In the genomic region with DNA sequence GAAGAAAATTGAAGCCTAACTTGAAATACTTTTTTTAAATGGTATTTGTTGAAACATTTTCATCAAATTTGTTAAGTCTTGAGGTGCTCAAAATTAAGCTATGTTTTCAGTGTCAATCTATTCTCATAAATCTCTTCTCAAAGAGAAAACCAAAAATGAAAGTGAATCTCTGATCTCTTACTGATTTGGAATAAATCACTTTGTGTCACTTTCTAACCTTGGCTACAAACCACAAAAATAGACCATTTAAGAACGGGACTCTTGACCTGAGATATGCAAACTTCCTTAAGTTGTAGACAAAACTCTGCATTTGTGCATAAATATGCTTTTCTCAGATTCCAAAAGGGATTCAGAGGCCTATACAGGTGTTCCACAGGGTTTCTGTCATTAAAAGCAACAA, we compare ENCODE assay signal across 27 cellular contexts.
A peak's percentile ranks its signal among the peaks of the same experiment; 100 is the strongest.
DNase-seq lines count a peak whose midpoint lies in the region; ATAC-seq and TF ChIP-seq lines count a peak whose summit lies in the region.
"Had no signal": no experiment of that assay in that cellular context is flagged by ENCODE, and none has a peak within 500 bp of the region (broad histone marks: within the 10 kb centered on the region; RNA-seq: fewer than 3 reads in every experiment).

No MANE protein-coding gene starts in this region.

- H3K4me3 ChIP-seq in GM06990 (replicated peaks; ENCODE audit: low read depth, low read length) = no peak overlapping the region
- H3K4me3 ChIP-seq: K562, neural progenitor cell, right atrium auricular region, smooth muscle cell, transverse colon had no signal

- no peak overlapping the region for H3K4me3 Mint-ChIP-seq in activated T-cell treated with anti-CD3 and anti-CD28 coated beads, Interleukin-2, amount 50 U/mL, for 72 hours
- H3K4me3 Mint-ChIP-seq: activated naive CD8-positive, alpha-beta T cell; CD4-positive, alpha-beta T cell; neural progenitor cell had no signal

- H3K9me3 Mint-ChIP-seq in activated T-cell treated with anti-CD3 and anti-CD28 coated beads, Interleukin-2, amount 50 U/mL, for 72 hours = peaks cover 0 to 2% of the 10 kb centered on the region in 2 donors
- H3K9me3 Mint-ChIP-seq: neural progenitor cell had no signal

- no peaks in the 10 kb centered on the region for H3K36me3 ChIP-seq in GM06990 (ENCODE audit: control insufficient read depth, insufficient read depth, low read length)
- H3K36me3 ChIP-seq: neural progenitor cell, right atrium auricular region, transverse colon had no signal

- no peaks in the 10 kb centered on the region for H3K36me3 Mint-ChIP-seq in activated T-cell treated with anti-CD3 and anti-CD28 coated beads, Interleukin-2, amount 50 U/mL, for 72 hours (ENCODE audit: insufficient read depth in 2 of 2)
- H3K36me3 Mint-ChIP-seq: activated naive CD8-positive, alpha-beta T cell; neural progenitor cell had no signal

- TF ChIP-seq CTCF in GM06990 (IDR thresholded peaks at IDR 0.05; ENCODE audit: insufficient read depth, low read length, poor library complexity, severe bottlenecking) = no peak

- no peaks in the 10 kb centered on the region for H3K27me3 ChIP-seq in GM06990 (replicated peaks; ENCODE audit: control insufficient read depth, insufficient read depth, low read length)
- H3K27me3 ChIP-seq: neural progenitor cell, right atrium auricular region, transverse colon had no signal

- no peaks in the 10 kb centered on the region for H3K4me1 Mint-ChIP-seq in activated T-cell treated with anti-CD3 and anti-CD28 coated beads, Interleukin-2, amount 50 U/mL, for 72 hours (ENCODE audit: low read depth)
- H3K4me1 Mint-ChIP-seq: neural progenitor cell had no signal

- no peaks in the 10 kb centered on the region for H3K27me3 Mint-ChIP-seq in activated T-cell treated with anti-CD3 and anti-CD28 coated beads, Interleukin-2, amount 50 U/mL, for 72 hours (ENCODE audit: low read depth)

- peak; percentile 3 for DNase-seq in GM06990 (ENCODE audit: extremely low read depth, insufficient read length)
- no peak for DNase-seq in activated T-cell treated with anti-CD3 and anti-CD28 coated beads, Interleukin-2, amount 50 U/mL, for 72 hours
- DNase-seq in activated gamma-delta T cell (lab: John Stamatoyannopoulos, UW) = no peak
- no peak for DNase-seq in NCI-H1694 treated with DMSO at 0.1 percent for 48 hours (lab: John Stamatoyannopoulos, UW)
- no peak for DNase-seq in C1 segment of cervical spinal cord (lab: John Stamatoyannopoulos, UW)
- DNase-seq: 8988T; activated CD4-positive, alpha-beta T cell treated with anti-CD3 and anti-CD28 coated beads, Interleukin-2, amount 50 U/mL, for 48 hours; activated CD8-positive, alpha-beta memory T cell treated with anti-CD3 and anti-CD28 coated beads, Interleukin-2, amount 50 U/mL, for 4 hours; anterior cingulate cortex; CD4-positive, alpha-beta T cell; mesenchymal stem cell; NCI-H1092 treated with DMSO at 0.1 percent for 48 hours; NCI-H2029; NCI-H226; NCI-H69; SIG-M5; stimulated activated CD4-positive, alpha-beta T cell treated with anti-CD3 and anti-CD28 coated beads, Interleukin-1b, Interleukin-23, amount 100 ng/mL, for 48 hours; T1000; transverse colon had no signal

- no peak overlapping the region for H3K27ac Mint-ChIP-seq in activated T-cell treated with anti-CD3 and anti-CD28 coated beads, Interleukin-2, amount 50 U/mL, for 72 hours
- H3K27ac Mint-ChIP-seq: activated naive CD8-positive, alpha-beta T cell; CD4-positive, alpha-beta T cell; neural progenitor cell had no signal

- ATAC-seq in GM18861 (IDR thresholded peaks at IDR 0.05; ENCODE audit: unreplicated experiment) (peak; percentile 43), GM21528 (IDR thresholded peaks at IDR 0.05; ENCODE audit: low FRiP score, unreplicated experiment) (peak; percentile 83), HG03103 (IDR thresholded peaks at IDR 0.05; ENCODE audit: low read depth, unreplicated experiment) (peak; percentile 75)
- ATAC-seq in activated T-cell treated with anti-CD3 and anti-CD28 coated beads, Interleukin-2, amount 50 U/mL, for 72 hours (replicated peaks in 1 of 2) = no peak
- ATAC-seq: K562 had no signal

Comparison
In these comparisons a context has a peak if more than half of its experiments do, and no peak if none do; other contexts are left out.
1. ATAC-seq: peak in GM18861 (single experiment), GM21528 (single experiment) and HG03103 (single experiment); none in activated T-cell treated with anti-CD3 and anti-CD28 coated beads, Interleukin-2, amount 50 U/mL, for 72 hours (0 of 2).